29 cellular contexts compared by ENCODE assay signal in the genomic region with DNA sequence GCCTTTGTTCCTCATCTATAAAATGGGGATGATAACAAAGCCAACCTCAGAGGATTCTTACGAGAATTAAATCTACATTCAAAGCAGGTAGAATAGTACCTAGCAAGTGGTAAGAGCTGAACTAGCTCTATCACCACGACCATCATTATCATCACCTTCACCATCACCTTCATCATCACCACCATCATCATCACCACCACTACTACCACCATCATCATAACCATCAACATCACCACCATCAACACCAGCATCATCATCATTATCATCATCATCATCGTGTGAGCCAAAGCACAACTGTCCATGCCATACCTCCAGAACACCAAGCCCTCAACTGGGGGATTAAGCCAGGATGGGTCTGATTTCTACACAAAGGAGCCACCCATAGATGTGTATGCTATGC.
"Had no signal": no experiment of that assay in that cellular context is flagged by ENCODE, and none has a peak within 500 bp of the region (broad histone marks: within the 10 kb centered on the region; RNA-seq: fewer than 3 reads in every experiment).

No MANE protein-coding gene starts in this region.

- H3K27ac Mint-ChIP-seq: naive thymus-derived CD4-positive, alpha-beta T cell; natural killer cell; nephron; stimulated activated effector memory CD8-positive, alpha-beta T cell treated with anti-CD3 and anti-CD28 coated beads, Interleukin-12 subunit alpha, Interleukin-12 subunit beta, amount 100 ng/mL, for 72 hours; stimulated activated naive B cell treated with anti-CD40 and anti-IgM and Interleukin-4, amounts not matched to agents 10 μg/mL and 1 μg/mL and 100 μg/mL, for 72 hours; stimulated activated naive CD8-positive, alpha-beta T cell treated with anti-CD3 and anti-CD28 coated beads, Interleukin-15, Interleukin-2, amounts not matched to agents 100 ng/mL and 50 ng/mL, for 24 hours; type B pancreatic cell had no signal

- H3K4me3 ChIP-seq: pancreas, prostate gland, right atrium auricular region, skin epidermis, smooth muscle cell, spleen, stomach, thoracic aorta, thyroid gland, tibial nerve, upper lobe of right lung, vagina had no signal

- H3K36me3 Mint-ChIP-seq: naive thymus-derived CD4-positive, alpha-beta T cell; natural killer cell; stimulated activated effector memory CD8-positive, alpha-beta T cell treated with anti-CD3 and anti-CD28 coated beads, Interleukin-12 subunit alpha, Interleukin-12 subunit beta, amount 100 ng/mL, for 72 hours; stimulated activated naive B cell treated with anti-CD40 and anti-IgM and Interleukin-4, amounts not matched to agents 10 μg/mL and 1 μg/mL and 100 μg/mL, for 72 hours; type B pancreatic cell had no signal

- H3K27ac ChIP-seq: neutrophil, pancreas, prostate gland, right atrium auricular region, skin epidermis, spleen, stomach, thoracic aorta, thyroid gland, tibial nerve, upper lobe of right lung, vagina had no signal

- H3K27me3 ChIP-seq: neutrophil, pancreas, right atrium auricular region, stomach, thyroid gland, tibial nerve, upper lobe of right lung, vagina had no signal

- H3K36me3 ChIP-seq: neutrophil, pancreas, prostate gland, right atrium auricular region, spleen, stomach, thoracic aorta, thyroid gland, tibial nerve, upper lobe of right lung, vagina had no signal

- H3K9me3 Mint-ChIP-seq: naive thymus-derived CD4-positive, alpha-beta T cell; natural killer cell; nephron; neural crest cell; stimulated activated effector memory CD8-positive, alpha-beta T cell treated with anti-CD3 and anti-CD28 coated beads, Interleukin-12 subunit alpha, Interleukin-12 subunit beta, amount 100 ng/mL, for 72 hours; stimulated activated naive B cell treated with anti-CD40 and anti-IgM and Interleukin-4, amounts not matched to agents 10 μg/mL and 1 μg/mL and 100 μg/mL, for 72 hours; stimulated activated naive CD8-positive, alpha-beta T cell treated with anti-CD3 and anti-CD28 coated beads, Interleukin-15, Interleukin-2, amounts not matched to agents 100 ng/mL and 50 ng/mL, for 24 hours; type B pancreatic cell had no signal

- H3K4me1 Mint-ChIP-seq: naive thymus-derived CD4-positive, alpha-beta T cell; natural killer cell; nephron; stimulated activated effector memory CD8-positive, alpha-beta T cell treated with anti-CD3 and anti-CD28 coated beads, Interleukin-12 subunit alpha, Interleukin-12 subunit beta, amount 100 ng/mL, for 72 hours had no signal

- H3K27me3 Mint-ChIP-seq: stimulated activated naive CD8-positive, alpha-beta T cell treated with anti-CD3 and anti-CD28 coated beads, Interleukin-15, Interleukin-2, amounts not matched to agents 100 ng/mL and 50 ng/mL, for 24 hours had no signal

- H3K4me3 Mint-ChIP-seq: naive thymus-derived CD4-positive, alpha-beta T cell; natural killer cell; nephron; neural crest cell; stimulated activated effector memory CD8-positive, alpha-beta T cell treated with anti-CD3 and anti-CD28 coated beads, Interleukin-12 subunit alpha, Interleukin-12 subunit beta, amount 100 ng/mL, for 72 hours; stimulated activated naive B cell treated with anti-CD40 and anti-IgM and Interleukin-4, amounts not matched to agents 10 μg/mL and 1 μg/mL and 100 μg/mL, for 72 hours; stimulated activated naive CD8-positive, alpha-beta T cell treated with anti-CD3 and anti-CD28 coated beads, Interleukin-15, Interleukin-2, amounts not matched to agents 100 ng/mL and 50 ng/mL, for 24 hours; type B pancreatic cell had no signal

- H3K4me2 ChIP-seq: smooth muscle cell had no signal

- H3K9me3 ChIP-seq: neutrophil, pancreas, prostate gland, right atrium auricular region, spleen, stomach, thoracic aorta, thyroid gland, tibial nerve, upper lobe of right lung, vagina had no signal

- H3K4me1 ChIP-seq: pancreas, prostate gland, right atrium auricular region, spleen, stomach, tibial nerve, upper lobe of right lung, vagina had no signal

- DNase-seq: naive thymus-derived CD4-positive, alpha-beta T cell; natural killer cell; nucleus accumbens; pancreas; retina; stimulated activated CD4-positive, alpha-beta T cell treated with anti-CD3 and anti-CD28 coated beads, Interleukin-12 subunit alpha, Interleukin-12 subunit beta, amount 100 ng/mL, for 4 hours; stimulated activated CD4-positive, alpha-beta T cell treated with anti-CD3 and anti-CD28 coated beads, Interleukin-1b, Interleukin-23, amount 100 ng/mL, for 48 hours; stimulated activated CD4-positive, alpha-beta T cell treated with anti-CD3 and anti-CD28 coated beads, Interleukin-4, amount 100 ng/mL, for 1 hour; stimulated activated CD4-positive, alpha-beta T cell treated with anti-CD3 and anti-CD28 coated beads, Interleukin-4, amount 100 ng/mL, for 4 hours; stimulated activated naive B cell treated with anti-CD40 and anti-IgM and Interleukin-4, amounts not matched to agents 10 μg/mL and 1 μg/mL and 100 μg/mL, for 72 hours; stimulated activated naive CD4-positive, alpha-beta T cell treated with Interleukin-2 at 50 U/mL for 16 hours; stomach; thyroid gland had no signal

- ATAC-seq: naive thymus-derived CD4-positive, alpha-beta T cell; natural killer cell; sciatic nerve; stimulated activated effector memory CD8-positive, alpha-beta T cell treated with anti-CD3 and anti-CD28 coated beads, Interleukin-12 subunit alpha, Interleukin-12 subunit beta, amount 100 ng/mL, for 72 hours; stimulated activated naive B cell treated with anti-CD40 and anti-IgM and Interleukin-4, amounts not matched to agents 10 μg/mL and 1 μg/mL and 100 μg/mL, for 72 hours; upper lobe of right lung had no signal
